Comparison of ENCODE assay signal across 1 cellular context in genomic region chr5:113488645-113489184, GRCh38.
TF ChIP-seq lines count a peak whose summit lies in the region.

No MANE protein-coding gene starts in this region.

TF ChIP-seq in HepG2, 621 proteins besides CTCF, POLR2A, EP300 and RAD21 (continued from another document and continues in another):
- TF ChIP-seq DDIT3 (CRISPR knock-in tag; IDR thresholded peaks at IDR 0.05) (no peak), GATAD2A (CRISPR knock-in tag; IDR thresholded peaks at IDR 0.05) (0 out of 2 replicates have a peak, but pooled peaks have one; percentile 6), ZBTB26 (CRISPR knock-in tag; IDR thresholded peaks at IDR 0.05; ENCODE audit: borderline replicate concordance) (no peak), ZNF652 (CRISPR knock-in tag; IDR thresholded peaks at IDR 0.05; ENCODE audit: borderline replicate concordance, low read depth) (no peak), HIVEP1 (CRISPR knock-in tag; IDR thresholded peaks at IDR 0.05) (no peak), ZNF589 (CRISPR knock-in tag; conservative IDR thresholded peaks at IDR 0.05) (0 out of 2 replicates have a peak, but pooled peaks have one; percentile 5), THYN1 (CRISPR knock-in tag; IDR thresholded peaks at IDR 0.05; ENCODE audit: borderline replicate concordance, low read depth) (no peak), CREM (IDR thresholded peaks at IDR 0.05) (no peak), CREM (CRISPR knock-in tag; IDR thresholded peaks at IDR 0.05) (no peak), NR1H2 (CRISPR knock-in tag; IDR thresholded peaks at IDR 0.05; ENCODE audit: borderline replicate concordance, low read depth) (no peak), KLF13 (CRISPR knock-in tag; IDR thresholded peaks at IDR 0.05) (no peak), RFXANK (CRISPR knock-in tag; IDR thresholded peaks at IDR 0.05) (no peak), CHCHD3 (CRISPR knock-in tag; IDR thresholded peaks at IDR 0.05) (no peak), SOX5 (CRISPR knock-in tag; IDR thresholded peaks at IDR 0.05; ENCODE audit: borderline replicate concordance) (peak; percentile 5; the same call in 1 of the 2 replicates), HNRNPL (IDR thresholded peaks at IDR 0.05; ENCODE audit: low read depth, low read length) (0 out of 2 replicates have a peak, but pooled peaks have one; percentile 48), HOXA3 (CRISPR knock-in tag; IDR thresholded peaks at IDR 0.05) (no peak), HDAC2 (CRISPR knock-in tag; IDR thresholded peaks at IDR 0.05) (no peak), CBFB (CRISPR knock-in tag; IDR thresholded peaks at IDR 0.05) (no peak), ZNF143 (CRISPR knock-in tag; IDR thresholded peaks at IDR 0.05) (no peak), ZNF432 (CRISPR knock-in tag; IDR thresholded peaks at IDR 0.05; ENCODE audit: borderline replicate concordance) (no peak), FUBP1 (CRISPR knock-in tag; IDR thresholded peaks at IDR 0.05; ENCODE audit: borderline replicate concordance) (no peak), THAP11 (CRISPR knock-in tag; IDR thresholded peaks at IDR 0.05) (no peak), ZNF570 (CRISPR knock-in tag; IDR thresholded peaks at IDR 0.05; ENCODE audit: borderline replicate concordance) (no peak), GFI1 (CRISPR knock-in tag; IDR thresholded peaks at IDR 0.05; ENCODE audit: borderline replicate concordance) (no peak), ZNF335 (CRISPR knock-in tag; IDR thresholded peaks at IDR 0.05) (0 out of 2 replicates have a peak, but pooled peaks have one; percentile 9), ATF1 (CRISPR knock-in tag; IDR thresholded peaks at IDR 0.05) (no peak), NFYC (CRISPR knock-in tag; IDR thresholded peaks at IDR 0.05) (0 out of 2 replicates have a peak, but pooled peaks have one; percentile 5), ZBTB44 (CRISPR knock-in tag; IDR thresholded peaks at IDR 0.05) (no peak), TCF12 (IDR thresholded peaks at IDR 0.05) (no peak), TCF12 (CRISPR knock-in tag; IDR thresholded peaks at IDR 0.05) (no peak), LBX2 (CRISPR knock-in tag; IDR thresholded peaks at IDR 0.05; ENCODE audit: borderline replicate concordance) (no peak), ZNF549 (CRISPR knock-in tag; IDR thresholded peaks at IDR 0.05) (no peak), ZNF598 (CRISPR knock-in tag; IDR thresholded peaks at IDR 0.05; ENCODE audit: borderline replicate concordance) (no peak), RXRB (CRISPR knock-in tag; IDR thresholded peaks at IDR 0.05; ENCODE audit: borderline replicate concordance) (no peak), MAZ (IDR thresholded peaks at IDR 0.05; ENCODE audit: borderline replicate concordance, low read depth, low read length) (no peak), MAZ (CRISPR knock-in tag; IDR thresholded peaks at IDR 0.05; ENCODE audit: low read depth) (no peak), KDM3A (CRISPR knock-in tag; IDR thresholded peaks at IDR 0.05; ENCODE audit: low read depth) (no peak), KMT2B (CRISPR knock-in tag; IDR thresholded peaks at IDR 0.05) (no peak), ZNF318 (CRISPR knock-in tag; IDR thresholded peaks at IDR 0.05) (no peak), ZNF574 (CRISPR knock-in tag; IDR thresholded peaks at IDR 0.05) (no peak), ZBTB25 (CRISPR knock-in tag; IDR thresholded peaks at IDR 0.05) (peak; percentile 6; the same call in 1 of the 2 replicates), SCMH1 (CRISPR knock-in tag; IDR thresholded peaks at IDR 0.05; ENCODE audit: borderline replicate concordance) (no peak), SMAD9 (CRISPR knock-in tag; IDR thresholded peaks at IDR 0.05) (no peak), ZNF430 (CRISPR knock-in tag; IDR thresholded peaks at IDR 0.05) (no peak), GLI4 (CRISPR knock-in tag; IDR thresholded peaks at IDR 0.05; ENCODE audit: borderline replicate concordance) (no peak), ARID2 (CRISPR knock-in tag; IDR thresholded peaks at IDR 0.05; ENCODE audit: borderline replicate concordance) (no peak), ZNF331 (CRISPR knock-in tag; IDR thresholded peaks at IDR 0.05) (peak; percentile 0; the same call in 1 of the 2 replicates), ZNF776 (CRISPR knock-in tag; IDR thresholded peaks at IDR 0.05) (no peak), ZNF205 (CRISPR knock-in tag; IDR thresholded peaks at IDR 0.05) (peak; percentile 12; the same call in 1 of the 2 replicates), AGO1 (IDR thresholded peaks at IDR 0.05; ENCODE audit: low read depth, low read length, poor library complexity, severe bottlenecking) (no peak), ZNF780A (CRISPR knock-in tag; IDR thresholded peaks at IDR 0.05) (no peak)
